Comparison of ENCODE assay signal across 26 cellular contexts in the genomic region with DNA sequence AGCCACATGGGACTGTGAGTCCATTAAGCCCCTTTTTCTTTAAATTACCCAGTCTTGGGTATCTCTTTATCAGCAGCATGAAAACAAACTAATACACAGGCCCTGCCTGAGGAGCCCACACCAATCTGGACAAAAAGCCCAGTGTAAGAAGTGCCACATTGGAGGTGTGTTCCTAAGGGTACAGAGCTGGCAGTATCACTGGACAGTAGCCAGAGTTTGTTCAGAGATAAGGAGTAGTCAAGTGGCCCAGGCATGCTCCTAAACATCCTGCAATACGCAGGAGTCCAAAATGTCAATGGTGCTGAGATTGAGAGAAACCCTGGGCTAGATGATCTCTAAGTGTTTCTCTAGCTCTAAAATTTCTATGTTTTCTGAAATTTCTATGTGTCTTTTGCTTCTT. TPM values are rescaled to one million over a fixed set of nuclear protein-coding genes. Genes with fewer than 3 reads are reported as not detected.
"Had no signal": no experiment of that assay in that cellular context is flagged by ENCODE, and none has a peak within 500 bp of the region (broad histone marks: within the 10 kb centered on the region; RNA-seq: fewer than 3 reads in every experiment).

No MANE protein-coding gene starts in this region.

- H3K4me1 ChIP-seq: adrenal gland, body of pancreas, breast epithelium, SJSA1 had no signal

- H3K36me3 ChIP-seq: adrenal gland, breast epithelium, SJSA1 had no signal

- H3K4me3 ChIP-seq: adrenal gland, body of pancreas, breast epithelium, SJSA1 had no signal

- H3K27me3 ChIP-seq: adrenal gland, body of pancreas, breast epithelium, SJSA1 had no signal

- H3K27ac ChIP-seq: adrenal gland, body of pancreas, SJSA1 had no signal

- H3K9me3 ChIP-seq: adrenal gland, body of pancreas, breast epithelium, SJSA1, SK-N-SH had no signal

- ATAC-seq: activated CD4-positive, alpha-beta T cell treated with anti-CD3 and anti-CD28 coated beads for 36 hours; activated CD4-positive, CD25-positive, alpha-beta regulatory T cell treated with anti-CD3 and anti-CD28 coated beads, Interleukin-2, amount 50 U/mL, for 24 hours; activated naive CD4-positive, alpha-beta T cell treated with anti-CD3 and anti-CD28 coated beads, Interleukin-2, amount 50 U/mL, for 72 hours; activated T-cell treated with anti-CD3 and anti-CD28 coated beads, Interleukin-2, amount 50 U/mL, for 4 hours; body of pancreas; Panc1; WTC11 had no signal

- DNase-seq: activated CD4-positive, alpha-beta memory T cell treated with anti-CD3 and anti-CD28 coated beads for 36 hours; activated CD4-positive, alpha-beta T cell treated with anti-CD3 and anti-CD28 coated beads for 36 hours; activated CD4-positive, alpha-beta T cell treated with anti-CD3 and anti-CD28 coated beads, Interleukin-2, amount 50 U/mL, for 1 hour; activated CD8-positive, alpha-beta memory T cell treated with anti-CD3 and anti-CD28 coated beads, Interleukin-2, amount 50 U/mL, for 4 hours; activated gamma-delta T cell treated with Interleukin-2 at 50 U/mL for 16 hours; activated naive CD4-positive, alpha-beta T cell treated with anti-CD3 and anti-CD28 coated beads for 36 hours; activated T-cell treated with anti-CD3 and anti-CD28 coated beads for 4 hours; activated T-cell treated with anti-CD3 and anti-CD28 coated beads, Interleukin-2, amount 50 U/mL, for 4 hours; adrenal gland; body of pancreas; KG1; NCI-H1092 treated with DMSO at 0.1 percent for 48 hours; NCI-H1417; NCI-H146; NCI-H187; NCI-H2081 treated with DMSO at 0.1 percent for 48 hours; NCI-H345; NCI-H524 treated with DMSO at 0.1 percent for 48 hours; SHP77; SK-N-SH had no signal

RNA-seq across cellular contexts. Expression of gene C11orf65, which starts 57.8 kb away (rescaled TPM):
- total RNA-seq: SJSA1 had no signal
